In the genomic region with DNA sequence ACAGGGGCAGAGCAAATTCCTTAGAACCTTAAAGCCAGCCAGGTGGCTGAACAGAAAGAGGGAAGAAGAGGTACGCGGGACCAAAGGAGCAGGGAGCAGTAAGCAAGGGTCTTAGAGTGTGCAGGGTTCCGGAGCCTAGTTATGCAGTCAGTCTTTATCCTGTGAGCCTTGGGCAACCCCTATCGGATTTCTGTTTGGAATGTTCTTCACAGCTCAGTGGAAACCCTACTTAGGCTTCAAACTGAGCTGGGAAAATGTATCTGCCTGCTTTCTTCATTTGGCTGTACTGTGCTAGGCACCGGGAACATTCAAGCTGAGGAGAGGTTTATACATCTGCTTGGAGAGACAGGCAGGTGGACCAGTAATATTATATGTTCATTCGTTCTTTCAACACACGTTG, we compare ENCODE assay signal across 16 cellular contexts. TPM values are rescaled to one million over a fixed set of nuclear protein-coding genes. Genes with fewer than 3 reads are reported as not detected.
DNase-seq lines count a peak whose midpoint lies in the region; ATAC-seq lines count a peak whose summit lies in the region.
"Had no signal": no experiment of that assay in that cellular context is flagged by ENCODE, and none has a peak within 500 bp of the region (broad histone marks: within the 10 kb centered on the region; RNA-seq: fewer than 3 reads in every experiment).

No MANE protein-coding gene starts in this region.

- H3K4me3 Mint-ChIP-seq in activated naive CD8-positive, alpha-beta T cell: no peak overlapping the region
- H3K4me3 Mint-ChIP-seq in activated naive CD8-positive, alpha-beta T cell treated with anti-CD3 and anti-CD28 coated beads, Interleukin-2, amount 50 U/mL, for 24 hours: no peak overlapping the region
- H3K4me3 Mint-ChIP-seq: activated CD4-positive, alpha-beta memory T cell treated with anti-CD3 and anti-CD28 coated beads for 36 hours had no signal

- no peaks in the 10 kb centered on the region for H3K27me3 Mint-ChIP-seq in activated naive CD8-positive, alpha-beta T cell
- no peaks in the 10 kb centered on the region for H3K27me3 Mint-ChIP-seq in activated naive CD8-positive, alpha-beta T cell treated with anti-CD3 and anti-CD28 coated beads, Interleukin-2, amount 50 U/mL, for 24 hours
- H3K27me3 Mint-ChIP-seq: activated CD4-positive, alpha-beta memory T cell treated with anti-CD3 and anti-CD28 coated beads for 36 hours had no signal

- H3K36me3 ChIP-seq in thymus (ENCODE audit: control insufficient read depth, insufficient read depth): peaks cover 69% of the 10 kb centered on the region

- no peak overlapping the region for H3K4me3 ChIP-seq in thymus (ENCODE audit: low read length)
- H3K4me3 ChIP-seq: ascending aorta, K562, upper lobe of right lung had no signal

- H3K9me3 Mint-ChIP-seq in activated naive CD8-positive, alpha-beta T cell (ENCODE audit: low read depth): no peaks in the 10 kb centered on the region
- no peaks in the 10 kb centered on the region for H3K9me3 Mint-ChIP-seq in activated naive CD8-positive, alpha-beta T cell treated with anti-CD3 and anti-CD28 coated beads, Interleukin-2, amount 50 U/mL, for 24 hours
- no peaks in the 10 kb centered on the region for H3K9me3 Mint-ChIP-seq in activated naive CD4-positive, alpha-beta T cell treated with anti-CD3 and anti-CD28 coated beads, Interleukin-2, amount 50 U/mL, for 72 hours
- H3K9me3 Mint-ChIP-seq: activated CD4-positive, alpha-beta memory T cell treated with anti-CD3 and anti-CD28 coated beads for 36 hours had no signal

- peak overlapping the region; percentile 88 for H3K27ac Mint-ChIP-seq in activated naive CD8-positive, alpha-beta T cell
- no peak overlapping the region for H3K27ac Mint-ChIP-seq in activated naive CD8-positive, alpha-beta T cell treated with anti-CD3 and anti-CD28 coated beads, Interleukin-2, amount 50 U/mL, for 24 hours
- peak overlapping the region; percentile 10 to 55 for H3K27ac Mint-ChIP-seq in activated naive CD4-positive, alpha-beta T cell treated with anti-CD3 and anti-CD28 coated beads, Interleukin-2, amount 50 U/mL, for 72 hours

- peak overlapping the region; percentile 2 for H3K27ac ChIP-seq in thymus (ENCODE audit: low read depth)
- H3K27ac ChIP-seq: ascending aorta, RWPE1, upper lobe of right lung had no signal

- 94% methylated on average over 7 of the region's 7 CpGs for WGBS in thymus

- peaks cover 10% of the 10 kb centered on the region for H3K36me3 Mint-ChIP-seq in activated naive CD8-positive, alpha-beta T cell
- peaks cover 47% of the 10 kb centered on the region for H3K36me3 Mint-ChIP-seq in activated naive CD8-positive, alpha-beta T cell treated with anti-CD3 and anti-CD28 coated beads, Interleukin-2, amount 50 U/mL, for 24 hours (ENCODE audit: low read depth)
- H3K36me3 Mint-ChIP-seq in activated naive CD4-positive, alpha-beta T cell treated with anti-CD3 and anti-CD28 coated beads, Interleukin-2, amount 50 U/mL, for 72 hours: peaks cover 14 to 19% of the 10 kb centered on the region in 2 donors

- H3K4me1 ChIP-seq in thymus (ENCODE audit: control insufficient read depth, insufficient read depth, low read length): no peaks in the 10 kb centered on the region
- H3K4me1 ChIP-seq: ascending aorta had no signal

- no peak for DNase-seq in activated naive CD8-positive, alpha-beta T cell treated with anti-CD3 and anti-CD28 coated beads, Interleukin-2, amount 50 U/mL, for 24 hours
- DNase-seq in activated naive CD4-positive, alpha-beta T cell treated with anti-CD3 and anti-CD28 coated beads, Interleukin-2, amount 50 U/mL, for 72 hours (ENCODE audit: low spot score in 2 of 2): no peak
- peak; percentile 88 for DNase-seq in left kidney (ENCODE audit: low read depth, low spot score)
- no peak for DNase-seq in HPDE6-E6E7 (ENCODE audit: extremely low spot score)
- DNase-seq in GOT3 (lab: John Stamatoyannopoulos, UW): no peak
- DNase-seq: activated CD4-positive, alpha-beta memory T cell treated with anti-CD3 and anti-CD28 coated beads for 36 hours; foreskin fibroblast; NCI-H1930; stimulated activated CD4-positive, alpha-beta T cell treated with anti-CD3 and anti-CD28 coated beads, Interleukin-1b, Interleukin-23, amount 100 ng/mL, for 48 hours; upper lobe of right lung had no signal

- H3K27me3 ChIP-seq in thymus (ENCODE audit: control insufficient read depth, insufficient read depth): no peaks in the 10 kb centered on the region
- H3K27me3 ChIP-seq: ascending aorta, upper lobe of right lung had no signal

- no peak for ATAC-seq in activated naive CD8-positive, alpha-beta T cell treated with anti-CD3 and anti-CD28 coated beads, Interleukin-2, amount 50 U/mL, for 24 hours
- ATAC-seq in activated naive CD4-positive, alpha-beta T cell treated with anti-CD3 and anti-CD28 coated beads, Interleukin-2, amount 50 U/mL, for 72 hours: no peak
- ATAC-seq: K562, left lobe of liver, upper lobe of right lung had no signal

- H3K4me1 Mint-ChIP-seq in activated naive CD8-positive, alpha-beta T cell (ENCODE audit: low read depth): peaks cover 42% of the 10 kb centered on the region
- H3K4me1 Mint-ChIP-seq in activated naive CD8-positive, alpha-beta T cell treated with anti-CD3 and anti-CD28 coated beads, Interleukin-2, amount 50 U/mL, for 24 hours: peaks cover 31% of the 10 kb centered on the region

- peaks cover 1% of the 10 kb centered on the region for H3K9me3 ChIP-seq in thymus (ENCODE audit: control insufficient read depth)
- H3K9me3 ChIP-seq: ascending aorta, upper lobe of right lung had no signal

RNA-seq across cellular contexts. Expression of a gene that starts 37.1 kb away (rescaled TPM):
- total RNA-seq in activated naive CD4-positive, alpha-beta T cell treated with anti-CD3 and anti-CD28 coated beads, Interleukin-2, amount 50 U/mL, for 72 hours: 100 to 1,000 TPM in 1 of 2 donors, 10 to 100 TPM in 1; 87.1 to 166 TPM
- polyA plus RNA-seq in thymus: 78.9 TPM
